8 cellular contexts compared by ENCODE assay signal in the genomic region with DNA sequence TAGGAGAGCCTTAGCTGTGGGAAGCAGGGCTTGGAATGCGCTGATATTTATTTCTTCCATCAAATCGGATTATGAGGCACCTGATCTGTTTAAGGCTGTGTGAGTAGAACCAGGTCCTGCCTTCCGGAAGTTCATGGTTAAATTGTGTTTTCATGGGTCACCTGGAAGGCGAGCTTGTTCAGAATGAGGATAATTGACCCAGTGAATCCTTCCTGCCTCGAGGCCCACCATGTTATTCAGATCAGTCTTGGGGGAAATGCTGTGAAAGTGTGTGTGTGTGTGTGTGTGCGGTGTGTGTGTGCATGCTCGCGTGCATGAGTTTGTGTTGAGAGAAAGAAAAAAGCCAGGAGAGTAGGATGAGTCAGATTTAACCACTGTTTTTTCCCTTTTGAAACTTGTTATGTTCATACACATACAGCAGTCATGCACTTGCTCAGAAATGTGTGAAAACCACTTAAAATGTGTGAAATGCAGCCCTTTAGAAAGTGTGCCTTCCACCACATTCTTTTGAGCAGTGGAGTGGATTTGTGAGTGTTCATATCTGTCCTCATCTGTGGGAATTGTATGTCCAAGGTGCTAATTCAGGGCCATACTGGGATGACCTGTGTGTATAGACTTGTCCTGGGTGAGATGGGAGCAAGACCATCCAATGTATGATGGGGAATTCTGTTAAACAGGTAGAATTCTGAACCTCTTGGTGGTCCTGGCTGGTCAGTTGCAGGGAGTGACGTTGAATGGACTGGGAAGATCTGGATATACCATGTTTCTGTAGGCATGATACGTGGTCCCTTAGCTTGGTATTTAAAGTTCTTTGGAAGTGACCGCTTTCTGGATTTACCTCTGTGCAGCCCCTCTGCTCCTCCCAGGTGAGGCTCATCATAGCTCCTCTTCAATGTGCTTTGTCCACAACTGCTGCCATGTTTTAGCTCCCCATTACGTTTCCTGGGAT. TPM values are rescaled to one million over a fixed set of nuclear protein-coding genes. Genes with fewer than 3 reads are reported as not detected.
DNase-seq lines count a peak whose midpoint lies in the region; ATAC-seq, FAIRE-seq and TF ChIP-seq lines count a peak whose summit lies in the region.

No MANE protein-coding gene starts in this region.

- H3K4me1 ChIP-seq in foreskin keratinocyte (peaks cover 70% of the 10 kb centered on the region), SJCRH30 (peaks cover 28% of the 10 kb centered on the region)

- intact Hi-C loops in activated B cell treated with CpG ODN at 0.5 μM for 24 hours (cut with micrococcal nuclease): loop anchor here (1.0 kb wide), 6 partner anchors 7 to 37 kb away; a partner anchor contains a TSS

- H3K36me3 Mint-ChIP-seq in activated B cell treated with CpG ODN at 0.5 μM for 24 hours (ENCODE audit: low read depth): peaks cover 32% of the 10 kb centered on the region

- H3K9me3 Mint-ChIP-seq in activated B cell treated with CpG ODN at 0.5 μM for 24 hours: no peaks in the 10 kb centered on the region

- no peaks in the 10 kb centered on the region for H3K9me3 ChIP-seq in SJCRH30 (replicated peaks)

- FAIRE-seq in GM12892 (lab: Jason Lieb, UNC): peak; percentile 81

- H3K27ac ChIP-seq in foreskin keratinocyte: peak overlapping the region; percentile 15
- no peak overlapping the region for H3K27ac ChIP-seq in SJCRH30

- H3K27ac Mint-ChIP-seq in activated B cell treated with CpG ODN at 0.5 μM for 24 hours: no peak overlapping the region

- no peak for TF ChIP-seq CTCF in activated B cell treated with CpG ODN at 0.5 μM for 24 hours (IDR thresholded peaks at IDR 0.05)
- TF ChIP-seq CTCF in foreskin keratinocyte (conservative IDR thresholded peaks at IDR 0.05): no peak

- ATAC-seq in HG02943 (IDR thresholded peaks at IDR 0.05; ENCODE audit: low read depth, unreplicated experiment) (peak; percentile 43), activated B cell treated with CpG ODN at 0.5 μM for 24 hours (ENCODE audit: low read depth) (peak; percentile 41), foreskin keratinocyte (no peak)

- DNase-seq in GM12892 (ENCODE audit: insufficient read length) (no peak), activated B cell treated with CpG ODN at 0.5 μM for 24 hours (no peak), foreskin keratinocyte (peak; percentile 63 to 79), NCI-H510A (lab: John Stamatoyannopoulos, UW) (no peak), NCI-H2107 (lab: John Stamatoyannopoulos, UW) (no peak), SJCRH30 (no peak), GOT3 (lab: John Stamatoyannopoulos, UW) (no peak)

- H3K27me3 ChIP-seq in foreskin keratinocyte (no peaks in the 10 kb centered on the region), SJCRH30 (no peaks in the 10 kb centered on the region)

- H3K36me3 ChIP-seq in SJCRH30: peaks cover 6% of the 10 kb centered on the region

- no peak overlapping the region for H3K4me3 ChIP-seq in SJCRH30

- peak overlapping the region; percentile 30 for H3K4me3 Mint-ChIP-seq in activated B cell treated with CpG ODN at 0.5 μM for 24 hours

- POLR2A ChIA-PET in activated B cell treated with CpG ODN at 0.5 μM for 24 hours (lab: Charles Lee): interaction anchor here (0.6 to 28.6 kb wide), 19 partner anchors 8 to 179 kb away, joined by 3 to 1703 read pairs (median 7); a partner anchor contains a TSS

- H3K4me1 Mint-ChIP-seq in activated B cell treated with CpG ODN at 0.5 μM for 24 hours: peaks cover 31% of the 10 kb centered on the region

- H3K27me3 Mint-ChIP-seq in activated B cell treated with CpG ODN at 0.5 μM for 24 hours: no peaks in the 10 kb centered on the region

- 0 out of 2 replicates have a peak, but pooled peaks have one; percentile 9 for TF ChIP-seq POLR2A in GM12892 (IDR thresholded peaks at IDR 0.05; ENCODE audit: low read depth, low read length)

- CTCF ChIA-PET in activated B cell treated with CpG ODN at 0.5 μM for 24 hours (lab: Charles Lee): interaction anchor here (1.2 to 7.9 kb wide), 8 partner anchors 8 to 126 kb away, joined by 3 to 70 read pairs (median 6); no protein-coding TSS in a partner anchor

RNA-seq across cellular contexts. Expression of a gene that starts 36.9 kb away (rescaled TPM):
- polyA plus RNA-seq in GM12892 (2012; ENCODE audit: missing spikeins): 20.6 TPM
- total RNA-seq in activated B cell treated with CpG ODN at 0.5 μM for 24 hours (85.9 and 118 TPM in 2 replicates), foreskin keratinocyte (49.9 and 57.4 TPM in 2 replicates)
- polyA plus RNA-seq in foreskin keratinocyte: 27.2 and 29.4 TPM in 2 replicates
- 22.8 and 23.0 TPM in 2 replicates for total RNA-seq in SJCRH30 (2014; rRNA removed; shearing (Covaris generic))

Comparison
In these comparisons a context has a peak if more than half of its experiments do, and no peak if none do; other contexts are left out.
1. DNase-seq: peak in foreskin keratinocyte (2 of 2); none in GM12892 (single experiment), activated B cell treated with CpG ODN at 0.5 μM for 24 hours (single experiment), NCI-H510A (single experiment), NCI-H2107 (single experiment), SJCRH30 (0 of 2) and GOT3 (single experiment).